Comparison of ENCODE assay signal across 1 cellular context in the genomic region with DNA sequence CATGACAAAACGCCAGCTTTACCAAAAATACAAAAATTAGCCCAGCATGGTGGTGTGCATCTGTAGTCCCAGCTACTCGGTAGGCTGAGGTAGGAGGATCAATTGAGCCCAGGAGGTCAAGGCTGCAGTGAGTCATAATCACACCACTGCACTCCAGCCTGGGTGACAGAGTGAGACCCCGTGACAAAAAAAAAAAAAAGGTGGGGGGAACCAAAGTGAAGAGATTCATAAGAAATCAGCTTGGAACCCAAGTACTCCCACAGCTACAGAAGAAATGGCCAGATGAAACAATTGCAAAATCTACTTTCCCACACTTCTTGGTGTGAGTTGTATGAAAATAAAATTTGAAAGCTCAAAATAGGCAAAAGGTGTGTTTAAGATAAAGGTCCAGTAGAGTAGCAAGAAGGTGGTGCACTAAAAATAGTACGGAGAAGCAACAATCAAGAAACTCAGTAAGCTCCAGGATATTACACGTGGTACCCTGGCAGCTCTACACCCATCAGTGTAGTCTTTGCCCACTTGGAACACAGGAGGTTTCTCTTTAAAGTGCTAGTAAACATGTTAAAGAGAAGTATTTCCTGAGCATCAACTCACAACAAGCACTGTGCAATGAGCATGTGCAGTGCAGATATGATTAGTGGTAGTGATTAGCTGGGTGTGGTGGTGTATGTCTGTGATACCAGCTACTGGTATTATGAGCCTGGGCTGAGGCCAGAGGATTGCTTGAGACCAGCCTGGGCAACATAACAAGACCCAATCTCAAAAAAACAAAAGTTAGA.
TF ChIP-seq lines count a peak whose summit lies in the region.

No MANE protein-coding gene starts in this region.

TF ChIP-seq in GM23338, 12 proteins besides CTCF, POLR2A, EP300 and RAD21 (continued from another document):
- TF ChIP-seq, protein P1, sequence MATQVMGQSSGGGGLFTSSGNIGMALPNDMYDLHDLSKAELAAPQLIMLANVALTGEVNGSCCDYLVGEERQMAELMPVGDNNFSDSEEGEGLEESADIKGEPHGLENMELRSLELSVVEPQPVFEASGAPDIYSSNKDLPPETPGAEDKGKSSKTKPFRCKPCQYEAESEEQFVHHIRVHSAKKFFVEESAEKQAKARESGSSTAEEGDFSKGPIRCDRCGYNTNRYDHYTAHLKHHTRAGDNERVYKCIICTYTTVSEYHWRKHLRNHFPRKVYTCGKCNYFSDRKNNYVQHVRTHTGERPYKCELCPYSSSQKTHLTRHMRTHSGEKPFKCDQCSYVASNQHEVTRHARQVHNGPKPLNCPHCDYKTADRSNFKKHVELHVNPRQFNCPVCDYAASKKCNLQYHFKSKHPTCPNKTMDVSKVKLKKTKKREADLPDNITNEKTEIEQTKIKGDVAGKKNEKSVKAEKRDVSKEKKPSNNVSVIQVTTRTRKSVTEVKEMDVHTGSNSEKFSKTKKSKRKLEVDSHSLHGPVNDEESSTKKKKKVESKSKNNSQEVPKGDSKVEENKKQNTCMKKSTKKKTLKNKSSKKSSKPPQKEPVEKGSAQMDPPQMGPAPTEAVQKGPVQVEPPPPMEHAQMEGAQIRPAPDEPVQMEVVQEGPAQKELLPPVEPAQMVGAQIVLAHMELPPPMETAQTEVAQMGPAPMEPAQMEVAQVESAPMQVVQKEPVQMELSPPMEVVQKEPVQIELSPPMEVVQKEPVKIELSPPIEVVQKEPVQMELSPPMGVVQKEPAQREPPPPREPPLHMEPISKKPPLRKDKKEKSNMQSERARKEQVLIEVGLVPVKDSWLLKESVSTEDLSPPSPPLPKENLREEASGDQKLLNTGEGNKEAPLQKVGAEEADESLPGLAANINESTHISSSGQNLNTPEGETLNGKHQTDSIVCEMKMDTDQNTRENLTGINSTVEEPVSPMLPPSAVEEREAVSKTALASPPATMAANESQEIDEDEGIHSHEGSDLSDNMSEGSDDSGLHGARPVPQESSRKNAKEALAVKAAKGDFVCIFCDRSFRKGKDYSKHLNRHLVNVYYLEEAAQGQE (IDR thresholded peaks at IDR 0.05; ENCODE audit: unreplicated experiment): no peak
- TF ChIP-seq CREB1 (CRISPR knock-in tag; IDR thresholded peaks at IDR 0.05; ENCODE audit: low read depth) (no peak), JUNB (IDR thresholded peaks at IDR 0.05; ENCODE audit: unreplicated experiment) (no peak)
